Comparison of ENCODE assay signal across 8 cellular contexts in genomic region chr17:58329808-58330543, GRCh38. TPM values are rescaled to one million over a fixed set of nuclear protein-coding genes. Genes with fewer than 3 reads are reported as not detected.
A peak's percentile ranks its signal among the peaks of the same experiment; 100 is the strongest.
DNase-seq lines count a peak whose midpoint lies in the region; ATAC-seq and TF ChIP-seq lines count a peak whose summit lies in the region.

No MANE protein-coding gene starts in this region.

- peak overlapping the region; percentile 72 for H3K4me2 ChIP-seq in Karpas-422 (ENCODE audit: low read depth, low read length, poor library complexity, severe bottlenecking)

- peaks cover 17% of the 10 kb centered on the region; the same call in 1 of the 2 replicates for H4K20me1 ChIP-seq in Karpas-422 (ENCODE audit: insufficient read depth, low read depth, low read length)

- peak overlapping the region; percentile 100 for H3K27ac ChIP-seq in Karpas-422 (ENCODE audit: low read length)
- peak overlapping the region in 1 of 5 donors; percentile 78 for H3K27ac ChIP-seq in adrenal gland

- peak overlapping the region; percentile 88 for H3K4me3 ChIP-seq in Karpas-422 (ENCODE audit: low read length)
- H3K4me3 ChIP-seq in adrenal gland = peak overlapping the region in 1 of 4 donors; percentile 48

- no peak for TF ChIP-seq POLR2A in adrenal gland (IDR thresholded peaks at IDR 0.05)

- DNase-seq in CD1c-positive myeloid dendritic cell (ENCODE audit: extremely low spot score) (peak; percentile 69), Karpas-422 (peak; percentile 97), epidermal melanocyte (ENCODE audit: insufficient read length, low spot score) (no peak), AG20443 (ENCODE audit: low spot score) (no peak), adrenal gland (no peak)
- DNase-seq in activated naive CD4-positive, alpha-beta T cell treated with anti-CD3 and anti-CD28 coated beads, Interleukin-2, amount 50 U/mL, for 16 hours = peak; percentile 58
- DNase-seq in stimulated activated naive CD4-positive, alpha-beta T cell (lab: John Stamatoyannopoulos, UW) = peak in 4 of 6 experiments; percentile 14 to 43 (median 40)

- peak; percentile 7 for ATAC-seq in GM21576 (IDR thresholded peaks at IDR 0.05; ENCODE audit: unreplicated experiment)

- H3K79me2 ChIP-seq in Karpas-422 (ENCODE audit: low read length) = peaks cover 13% of the 10 kb centered on the region

- H3K9ac ChIP-seq in Karpas-422 (ENCODE audit: low read length) = peak overlapping the region; percentile 94

- H3K36me3 ChIP-seq in Karpas-422 (ENCODE audit: insufficient read depth, low read length) (peaks cover 22% of the 10 kb centered on the region), adrenal gland (replicated peaks in 1 of 2) (no peaks in the 10 kb centered on the region)

- no peaks in the 10 kb centered on the region for H3K9me2 ChIP-seq in Karpas-422 (replicated peaks; ENCODE audit: insufficient read depth, low read length)

- H3K9me3 ChIP-seq in Karpas-422 (ENCODE audit: low read length) (no peaks in the 10 kb centered on the region), adrenal gland (replicated peaks in 1 of 3) (no peaks in the 10 kb centered on the region)

- 71 to 80% (median 75%) methylated on average over 4 of the region's 4 CpGs for WGBS in adrenal gland, 4 donors

- peaks cover 67% of the 10 kb centered on the region for H3K4me1 ChIP-seq in Karpas-422 (ENCODE audit: low read length)
- H3K4me1 ChIP-seq in adrenal gland (replicated peaks in 1 of 2) = peaks cover 11 to 12% of the 10 kb centered on the region in 2 donors

- TF ChIP-seq CTCF in adrenal gland (IDR thresholded peaks at IDR 0.05) = no peak

- H2AFZ ChIP-seq in Karpas-422 (ENCODE audit: low read length) = no peak overlapping the region

- intact Hi-C loops in adrenal gland (cut with DNase I) = loop anchor here in 1 of 2 donors (10.0 kb wide), 1 partner anchor 95 kb away; no protein-coding TSS in a partner anchor

- H3K27me3 ChIP-seq in Karpas-422 (ENCODE audit: low read length) = no peaks in the 10 kb centered on the region
- H3K27me3 ChIP-seq in adrenal gland = no peaks in the 10 kb centered on the region

RNA-seq across cellular contexts. Expression of gene TSPOAP1, which starts 1.4 kb away (rescaled TPM):
- 7.8 and 14.0 TPM in 2 replicates for total RNA-seq in Karpas-422 (2014; rRNA removed; shearing (Covaris generic); ENCODE audit: low replicate concordance)
- 10 to 100 TPM in 7 of 8 donors, 1 to 10 TPM in 1; 7.1 to 57.8 (median 22.3) TPM for total RNA-seq in adrenal gland
- 100 to 1,000 TPM in 1 of 3 donors, 10 to 100 TPM in 1, 1 to 10 TPM in 1; 4.7 to 140 (median 96.6) TPM for polyA plus RNA-seq in adrenal gland

RNA-seq across cellular contexts. Expression of gene SUPT4H1, which starts 22.0 kb away (rescaled TPM):
- total RNA-seq in Karpas-422 (2014; rRNA removed; shearing (Covaris generic); ENCODE audit: low replicate concordance) = 50.2 and 64.7 TPM in 2 replicates
- total RNA-seq in adrenal gland = 100 to 1,000 TPM in 2 of 8 donors, 10 to 100 TPM in 6; 65.5 to 118 (median 90.3) TPM
- polyA plus RNA-seq in adrenal gland = 100 to 1,000 TPM in 1 of 3 donors, 10 to 100 TPM in 2; 58.6 to 178 (median 60.8) TPM

RNA-seq across cellular contexts. Expression of gene MPO, which starts 49.2 kb away (rescaled TPM):
- total RNA-seq in Karpas-422 (2014; rRNA removed; shearing (Covaris generic); ENCODE audit: low replicate concordance) = not detected in 2 replicates
- under 1 TPM in 6 of 8 donors, not detected in 2; 0.19 to 0.79 (median 0.38) TPM for total RNA-seq in adrenal gland
- under 1 TPM in 2 of 3 donors, not detected in 1; 0.13 to 0.24 TPM for polyA plus RNA-seq in adrenal gland

Comparison
In these comparisons a context has a peak if more than half of its experiments do, and no peak if none do; other contexts are left out.
1. DNase-seq: peak in CD1c-positive myeloid dendritic cell (single experiment), Karpas-422 (single experiment), activated naive CD4-positive, alpha-beta T cell treated with anti-CD3 and anti-CD28 coated beads, Interleukin-2, amount 50 U/mL, for 16 hours (single experiment) and stimulated activated naive CD4-positive, alpha-beta T cell (4 of 6); none in epidermal melanocyte (single experiment), AG20443 (single experiment) and adrenal gland (0 of 7).